In genomic region chr16:28052274-28053128, GRCh38 we compare ENCODE assay signal across 29 cellular contexts. TPM values are rescaled to one million over a fixed set of nuclear protein-coding genes. Genes with fewer than 3 reads are reported as not detected.
DNase-seq lines count a peak whose midpoint lies in the region; ATAC-seq and TF ChIP-seq lines count a peak whose summit lies in the region.
"Had no signal": no experiment of that assay in that cellular context is flagged by ENCODE, and none has a peak within 500 bp of the region (broad histone marks: within the 10 kb centered on the region; RNA-seq: fewer than 3 reads in every experiment).

No MANE protein-coding gene starts in this region.

- CTCF ChIA-PET in WTC11 (lab: Charles Lee): interaction anchor here (1.0 kb wide), 1 partner anchor 18 kb away, joined by 3 read pairs; no protein-coding TSS in a partner anchor

- H3K4me1 Mint-ChIP-seq in WTC11 (no peaks in the 10 kb centered on the region), nephron progenitor cell (peaks cover 13% of the 10 kb centered on the region), glutamatergic neuron (ENCODE audit: low read depth, unreplicated experiment) (no peaks in the 10 kb centered on the region)
- H3K4me1 Mint-ChIP-seq: CD4-positive, alpha-beta memory T cell; CD4-positive, CD25-positive, alpha-beta regulatory T cell; CD8-positive, alpha-beta memory T cell had no signal

- intact Hi-C loops in posterior vena cava (cut with DNase I) (no loop called here), upper lobe of right lung (cut with DNase I) (no loop called here)

- no peaks in the 10 kb centered on the region for H3K36me3 ChIP-seq in upper lobe of right lung
- H3K36me3 ChIP-seq: BE2C, BLaER1 had no signal

- no peak for TF ChIP-seq CTCF in WTC11 (IDR thresholded peaks at IDR 0.05)
- no peak for TF ChIP-seq CTCF in nephron progenitor cell (IDR thresholded peaks at IDR 0.05)
- TF ChIP-seq CTCF in upper lobe of right lung (IDR thresholded peaks at IDR 0.05): no peak
- no peak for TF ChIP-seq CTCF in glutamatergic neuron (IDR thresholded peaks at IDR 0.05; ENCODE audit: partially characterized antibody, unreplicated experiment)

- no peak for DNase-seq in WTC11 (ENCODE audit: low spot score)
- no peak for DNase-seq in nephron progenitor cell
- peak; percentile 64 for DNase-seq in posterior vena cava (ENCODE audit: low spot score)
- DNase-seq in upper lobe of right lung: no peak
- no peak for DNase-seq in GOT3 (lab: John Stamatoyannopoulos, UW)
- DNase-seq in glutamatergic neuron: no peak
- DNase-seq: 8988T; ACHN; BE2C; C1 segment of cervical spinal cord; CD4-positive, alpha-beta memory T cell; CD4-positive, CD25-positive, alpha-beta regulatory T cell; CD8-positive, alpha-beta memory T cell; COR-L47; DMS 273 treated with DMSO at 0.1 percent for 48 hours; DMS153; DMS53; DMS79; DND-41; EL; GDM1 had no signal

- H3K27ac Mint-ChIP-seq in WTC11 (no peak overlapping the region), nephron progenitor cell (peak overlapping the region; percentile 25), glutamatergic neuron (ENCODE audit: unreplicated experiment) (no peak overlapping the region)
- H3K27ac Mint-ChIP-seq: CD14-positive monocyte; CD4-positive, alpha-beta memory T cell; CD4-positive, CD25-positive, alpha-beta regulatory T cell had no signal

- H3K9me3 Mint-ChIP-seq in WTC11 (peaks cover 7% of the 10 kb centered on the region), nephron progenitor cell (peaks cover 11% of the 10 kb centered on the region), glutamatergic neuron (ENCODE audit: unreplicated experiment) (peaks cover 4% of the 10 kb centered on the region)

- no peak overlapping the region for H3K4me3 Mint-ChIP-seq in WTC11
- H3K4me3 Mint-ChIP-seq in nephron progenitor cell: no peak overlapping the region
- H3K4me3 Mint-ChIP-seq in glutamatergic neuron (ENCODE audit: unreplicated experiment): no peak overlapping the region
- H3K4me3 Mint-ChIP-seq: CD14-positive monocyte; CD4-positive, alpha-beta memory T cell; CD4-positive, CD25-positive, alpha-beta regulatory T cell; CD8-positive, alpha-beta memory T cell had no signal

- H3K27me3 Mint-ChIP-seq in WTC11 (ENCODE audit: low read depth): no peaks in the 10 kb centered on the region; the same call in 1 of the 2 replicates
- H3K27me3 Mint-ChIP-seq in nephron progenitor cell (ENCODE audit: low read depth, poor library complexity): peaks cover 32% of the 10 kb centered on the region
- H3K27me3 Mint-ChIP-seq in glutamatergic neuron (ENCODE audit: unreplicated experiment): peaks cover 6% of the 10 kb centered on the region

- peaks cover 8% of the 10 kb centered on the region for H3K9me3 ChIP-seq in upper lobe of right lung
- H3K9me3 ChIP-seq: BE2C had no signal

- H3K36me3 Mint-ChIP-seq in WTC11 (peaks cover 4% of the 10 kb centered on the region; the same call in 1 of the 2 replicates), nephron progenitor cell (ENCODE audit: low read depth) (no peaks in the 10 kb centered on the region), glutamatergic neuron (ENCODE audit: unreplicated experiment) (peaks cover 5% of the 10 kb centered on the region)
- H3K36me3 Mint-ChIP-seq: CD14-positive monocyte; CD4-positive, alpha-beta memory T cell had no signal

- no peaks in the 10 kb centered on the region for H3K4me1 ChIP-seq in upper lobe of right lung
- H3K4me1 ChIP-seq: BE2C, BLaER1 had no signal

- ATAC-seq in WTC11 (no peak), upper lobe of right lung (peak; percentile 33), GM21619 (IDR thresholded peaks at IDR 0.05; ENCODE audit: unreplicated experiment) (no peak), HG03378 (IDR thresholded peaks at IDR 0.05; ENCODE audit: unreplicated experiment) (no peak)
- ATAC-seq: GM12878 had no signal

- POLR2A ChIA-PET in WTC11 (lab: Charles Lee): no interaction called here

- peaks cover 16% of the 10 kb centered on the region for H3K27me3 ChIP-seq in upper lobe of right lung
- H3K27me3 ChIP-seq: BE2C, BLaER1 had no signal

- H3K27ac ChIP-seq in upper lobe of right lung: no peak overlapping the region
- H3K27ac ChIP-seq: BLaER1 had no signal

- no peak overlapping the region for H3K4me3 ChIP-seq in upper lobe of right lung
- H3K4me3 ChIP-seq: BLaER1, GM12878 had no signal

TF ChIP-seq in WTC11, 78 proteins besides CTCF, POLR2A, EP300 and RAD21:
- TF ChIP-seq USF2 (CRISPR knock-in tag; IDR thresholded peaks at IDR 0.05): peak; percentile 57
- TF ChIP-seq ZNF121 (CRISPR knock-in tag; IDR thresholded peaks at IDR 0.05): no peak
- TF ChIP-seq ATF1 (CRISPR knock-in tag; IDR thresholded peaks at IDR 0.05): no peak

RNA-seq across cellular contexts. Expression of gene GSG1L, which starts 11.0 kb away (rescaled TPM):
- total RNA-seq in WTC11 (2021) (0.21 to 0.55 TPM (median 0.28 TPM) in 3 replicates), posterior vena cava (not detected), upper lobe of right lung (1.6 TPM), glutamatergic neuron (ENCODE audit: unreplicated experiment) (0.91 TPM)
- total RNA-seq: A673; CD4-positive, alpha-beta memory T cell; CD4-positive, CD25-positive, alpha-beta regulatory T cell; Daoy; G401; GM12878 had no signal
